ENCODE assay signal across 8 cellular contexts in the genomic region with DNA sequence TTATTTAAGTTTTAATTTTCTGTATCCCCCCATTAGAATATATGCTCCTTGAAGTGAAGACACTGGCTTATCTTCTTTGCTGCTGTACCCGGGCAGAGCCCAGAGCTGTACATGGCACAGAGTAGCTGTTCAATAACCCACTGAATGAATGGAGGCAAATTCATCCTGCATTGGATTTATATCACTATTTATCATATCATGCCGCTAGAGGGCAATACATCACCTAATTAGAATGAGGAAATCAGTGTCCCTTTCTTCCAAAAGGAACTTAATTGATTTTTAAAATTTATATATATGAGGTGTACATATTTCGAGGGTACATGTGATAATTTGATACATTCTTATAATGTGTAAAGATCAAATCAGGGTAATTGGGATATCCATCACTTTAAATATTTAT.
DNase-seq lines count a peak whose midpoint lies in the region; ATAC-seq, FAIRE-seq and TF ChIP-seq lines count a peak whose summit lies in the region.

No MANE protein-coding gene starts in this region.

- no peak overlapping the region for H3K4me3 ChIP-seq in psoas muscle
- no peak overlapping the region for H3K4me3 ChIP-seq in effector memory CD4-positive, alpha-beta T cell (ENCODE audit: insufficient read depth, low read depth, low read length, poor library complexity, severe bottlenecking)

- intact Hi-C loops in psoas muscle (cut with DNase I), result loop anchor here (2.0 to 5.0 kb wide), 4 partner anchors 87 to 827 kb away; partner anchors contain the start of gene TMEM260 (in 1 of the 2)

- no peaks in the 10 kb centered on the region for H3K36me3 ChIP-seq in psoas muscle (ENCODE audit: insufficient read depth in 1 of 2, low read depth in 1 of 2)
- H3K36me3 ChIP-seq in effector memory CD4-positive, alpha-beta T cell (ENCODE audit: control insufficient read depth, insufficient read depth, low read length), result no peaks in the 10 kb centered on the region

- ATAC-seq in psoas muscle (peak in 1 of 4 donors; percentile 73), GM19023 (IDR thresholded peaks at IDR 0.05; ENCODE audit: unreplicated experiment) (no peak), HG03354 (IDR thresholded peaks at IDR 0.05; ENCODE audit: poor library complexity, severe bottlenecking, unreplicated experiment) (no peak)

- TF ChIP-seq CTCF in psoas muscle (IDR thresholded peaks at IDR 0.05), result peak; percentile 64

- DNase-seq in COR-L47 (lab: John Stamatoyannopoulos, UW), result peak; percentile 61
- DNase-seq in KG1 (lab: John Stamatoyannopoulos, UW), result peak; percentile 13
- DNase-seq in RCC 7860 (ENCODE audit: low spot score), result peak; percentile 4
- peak; percentile 22 for DNase-seq in fibroblast of gingiva (ENCODE audit: low read depth)
- no peak for DNase-seq in psoas muscle
- no peak for DNase-seq in effector memory CD4-positive, alpha-beta T cell

- 17 to 20% (median 18%) methylated on average over 3 of the region's 3 CpGs for WGBS in psoas muscle, 3 donors

- H3K27ac ChIP-seq in psoas muscle, result no peak overlapping the region
- no peak overlapping the region for H3K27ac ChIP-seq in effector memory CD4-positive, alpha-beta T cell (ENCODE audit: insufficient read depth, low read length, poor library complexity, severe bottlenecking)

- no peak for FAIRE-seq in RCC 7860 (lab: Jason Lieb, UNC)

- H3K4me1 ChIP-seq in psoas muscle, result peaks cover 6% of the 10 kb centered on the region
- H3K4me1 ChIP-seq in effector memory CD4-positive, alpha-beta T cell (ENCODE audit: control insufficient read depth, insufficient read depth, low read length, poor library complexity, severe bottlenecking), result peaks cover 5% of the 10 kb centered on the region

- H3K9me3 ChIP-seq in psoas muscle, result no peaks in the 10 kb centered on the region
- no peaks in the 10 kb centered on the region for H3K9me3 ChIP-seq in effector memory CD4-positive, alpha-beta T cell (ENCODE audit: control insufficient read depth, low read length)

- H3K27me3 ChIP-seq in psoas muscle (ENCODE audit: insufficient read depth in 3 of 3, low read length in 2 of 3), result no peaks in the 10 kb centered on the region
- no peaks in the 10 kb centered on the region for H3K27me3 ChIP-seq in effector memory CD4-positive, alpha-beta T cell (replicated peaks; ENCODE audit: control insufficient read depth, insufficient read depth, low read length, poor library complexity, severe bottlenecking)

Comparison
In these comparisons a context has a peak if more than half of its experiments do, and no peak if none do; other contexts are left out.
1. DNase-seq: peak in COR-L47 (single experiment), KG1 (single experiment), RCC 7860 (single experiment) and fibroblast of gingiva (single experiment); none in psoas muscle (0 of 2) and effector memory CD4-positive, alpha-beta T cell (0 of 3).